In genomic region chr2:38376346-38376682, GRCh38 we compare ENCODE assay signal across 8 cellular contexts. TPM values are rescaled to one million over a fixed set of nuclear protein-coding genes. Genes with fewer than 3 reads are reported as not detected.
DNase-seq lines count a peak whose midpoint lies in the region; ATAC-seq and TF ChIP-seq lines count a peak whose summit lies in the region.

No MANE protein-coding gene starts in this region.

- H3K4me1 ChIP-seq in stomach smooth muscle (ENCODE audit: control insufficient read depth, insufficient read depth, low read length), result peaks cover 20% of the 10 kb centered on the region

- DNase-seq in BJ (ENCODE audit: low read depth), result no peak
- DNase-seq in NCI-H345 treated with DMSO at 0.1 percent for 48 hours (lab: John Stamatoyannopoulos, UW; ENCODE audit: unreplicated experiment), result peak; percentile 46
- peak; percentile 25 for DNase-seq in activated T-cell treated with anti-CD3 and anti-CD28 coated beads for 24 hours (ENCODE audit: low read depth)
- DNase-seq in erythroblast (lab: John Stamatoyannopoulos, UW), result peak; percentile 83 to 89
- peak; percentile 71 for DNase-seq in myocyte (ENCODE audit: low read depth)

- no peak for TF ChIP-seq CTCF in BJ (IDR thresholded peaks at IDR 0.05; ENCODE audit: insufficient read depth, low read depth, low read length)

- H3K36me3 ChIP-seq in BJ (ENCODE audit: control insufficient read depth, insufficient read depth, low read length), result no peaks in the 10 kb centered on the region
- no peaks in the 10 kb centered on the region for H3K36me3 ChIP-seq in stomach smooth muscle (ENCODE audit: control insufficient read depth in 2 of 2, insufficient read depth in 2 of 2, low read length in 2 of 2)

- CTCF ChIA-PET in BJ (lab: Yijun Ruan, JAX), result interaction anchor here (0.7 to 1.9 kb wide), 20 partner anchors 11 to 251 kb away, joined by 3 to 18 read pairs (median 4); no protein-coding TSS in a partner anchor

- peak; percentile 42 for TF ChIP-seq POLR2A in erythroblast (IDR thresholded peaks at IDR 0.05; ENCODE audit: low read length)

- H3K9me3 ChIP-seq in stomach smooth muscle (ENCODE audit: control insufficient read depth in 2 of 2, low read length in 2 of 2), result no peaks in the 10 kb centered on the region

- ATAC-seq in GM18873 (IDR thresholded peaks at IDR 0.05; ENCODE audit: low FRiP score, unreplicated experiment) (peak; percentile 34), HG03135 (IDR thresholded peaks at IDR 0.05; ENCODE audit: unreplicated experiment) (peak; percentile 29)

- H3K27ac ChIP-seq in stomach smooth muscle (ENCODE audit: low read length), result peak overlapping the region; percentile 98

- H3K27me3 ChIP-seq in BJ (ENCODE audit: control insufficient read depth, insufficient read depth, low read length) (no peaks in the 10 kb centered on the region), stomach smooth muscle (ENCODE audit: control insufficient read depth in 1 of 2, insufficient read depth in 2 of 2, low read length in 2 of 2) (no peaks in the 10 kb centered on the region)

- H3K4me3 ChIP-seq in BJ (ENCODE audit: low read depth, low read length), result peak overlapping the region; percentile 64
- peak overlapping the region; percentile 85 to 99 for H3K4me3 ChIP-seq in stomach smooth muscle (ENCODE audit: low read length in 2 of 2)

- POLR2A ChIA-PET in BJ (lab: Charles Lee), result no interaction called here

- H3K9ac ChIP-seq in stomach smooth muscle (ENCODE audit: low read length in 2 of 2), result peak overlapping the region; percentile 94 to 98

RNA-seq across cellular contexts. Expression of gene ATL2, which starts 0.8 kb away (rescaled TPM):
- 9.3 and 12.5 TPM in 2 replicates for polyA plus RNA-seq in BJ (2011; rRNA removed)
- 8.8 and 18.2 TPM in 2 replicates for polyA minus RNA-seq in BJ (2011; rRNA and poly(A)+ RNA removed)
- total RNA-seq in myocyte, result 110 and 114 TPM in 2 replicates
- 16.5 TPM for polyA plus RNA-seq in myocyte (2012)
